ENCODE assay signal across 14 cellular contexts in the genomic region with DNA sequence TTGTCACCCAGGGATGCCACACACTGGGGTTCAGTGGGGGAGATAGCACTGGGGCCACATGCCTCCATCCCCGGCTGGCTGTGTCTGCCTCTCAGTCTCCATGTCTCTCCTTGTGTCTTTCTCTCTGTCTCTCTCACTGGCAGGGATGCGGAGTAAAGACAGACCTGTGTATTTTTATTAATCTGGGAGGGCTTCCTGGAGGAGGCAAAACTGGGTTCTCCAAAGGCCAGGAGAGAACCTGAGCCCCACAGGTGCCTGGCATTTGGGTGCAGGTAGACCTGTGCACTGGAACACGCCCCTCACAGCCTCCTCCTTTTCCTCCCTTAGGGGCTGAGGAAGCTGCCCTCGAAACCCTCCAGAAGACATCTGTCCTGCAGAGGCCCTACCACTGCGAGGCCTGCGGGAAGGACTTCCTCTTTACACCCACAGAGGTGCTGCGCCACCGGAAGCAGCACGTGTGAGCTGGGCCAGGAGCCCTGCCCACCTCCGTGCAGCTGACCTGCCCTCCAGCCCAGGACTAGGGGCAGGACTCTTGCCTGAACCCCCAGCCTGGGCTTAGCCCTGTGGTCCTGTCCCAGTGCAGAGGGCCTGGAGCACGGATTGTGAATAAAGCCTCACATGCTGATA. TPM values are rescaled to one million over a fixed set of nuclear protein-coding genes. Genes with fewer than 3 reads are reported as not detected.
DNase-seq lines count a peak whose midpoint lies in the region; ATAC-seq lines count a peak whose summit lies in the region.
"Had no signal": no experiment of that assay in that cellular context is flagged by ENCODE, and none has a peak within 500 bp of the region (broad histone marks: within the 10 kb centered on the region; RNA-seq: fewer than 3 reads in every experiment).

No MANE protein-coding gene starts in this region.

- CTCF ChIA-PET in activated CD4-positive, alpha-beta T cell treated with anti-CD3 and anti-CD28 coated beads, Interleukin-2, amount 10 ng/mL, durations not matched to agents 7 days and 5 days (lab: Charles Lee): interaction anchor here (2.0 kb wide), 1 partner anchor 9 kb away, joined by 6 read pairs; no protein-coding TSS in a partner anchor

- H3K4me1 Mint-ChIP-seq in activated CD4-positive, alpha-beta T cell treated with anti-CD3 and anti-CD28 coated beads, Interleukin-2, amount 10 ng/mL, durations not matched to agents 7 days and 5 days: peaks cover 18% of the 10 kb centered on the region
- H3K4me1 Mint-ChIP-seq in effector memory CD8-positive, alpha-beta T cell (ENCODE audit: low read depth in 2 of 2): peaks cover 28 to 29% of the 10 kb centered on the region in 2 donors
- peaks cover 38% of the 10 kb centered on the region for H3K4me1 Mint-ChIP-seq in stimulated activated effector memory CD8-positive, alpha-beta T cell treated with anti-CD3 and anti-CD28 coated beads, Interleukin-12 subunit alpha, Interleukin-12 subunit beta, amount 100 ng/mL, for 72 hours
- H3K4me1 Mint-ChIP-seq in activated T-helper 1 cell treated with anti-CD3 and anti-CD28 coated beads, Interleukin-12 subunit alpha, Interleukin-12 subunit beta, Interleukin-2, Interleukin-4 antibody, amounts not matched to agents 30 ng/mL and 10 ng/mL and 1 ng/mL, durations not matched to agents 14 hours and 24 hours and 36 hours (ENCODE audit: low read depth): peaks cover 17% of the 10 kb centered on the region

- ATAC-seq in effector memory CD8-positive, alpha-beta T cell (replicated peaks): peak; percentile 96
- peak; percentile 58 for ATAC-seq in stimulated activated effector memory CD8-positive, alpha-beta T cell treated with anti-CD3 and anti-CD28 coated beads, Interleukin-12 subunit alpha, Interleukin-12 subunit beta, amount 100 ng/mL, for 72 hours
- ATAC-seq in GM18868 (IDR thresholded peaks at IDR 0.05; ENCODE audit: unreplicated experiment): no peak

- DNase-seq in activated CD4-positive, alpha-beta T cell treated with anti-CD3 and anti-CD28 coated beads, Interleukin-2, amount 10 ng/mL, durations not matched to agents 7 days and 5 days: peak; percentile 30
- DNase-seq in activated CD4-positive, alpha-beta T cell treated with anti-CD3 and anti-CD28 coated beads, Interleukin-2, amount 50 U/mL, for 48 hours: no peak
- peak; percentile 66 for DNase-seq in NAMALWA (ENCODE audit: low spot score)
- DNase-seq in effector memory CD8-positive, alpha-beta T cell: peak; percentile 23 to 38 (median 35)
- peak in 1 of 2 donors; percentile 53 for DNase-seq in stimulated activated effector memory CD8-positive, alpha-beta T cell treated with anti-CD3 and anti-CD28 coated beads, Interleukin-12 subunit alpha, Interleukin-12 subunit beta, amount 100 ng/mL, for 72 hours (ENCODE audit: low spot score in 2 of 2)
- no peak for DNase-seq in activated T-helper 1 cell treated with anti-CD3 and anti-CD28 coated beads, Interleukin-12 subunit alpha, Interleukin-12 subunit beta, Interleukin-2, Interleukin-4 antibody, amounts not matched to agents 30 ng/mL and 10 ng/mL and 1 ng/mL, durations not matched to agents 14 hours and 24 hours and 36 hours (ENCODE audit: low spot score)
- DNase-seq in OCI-M1 (lab: John Stamatoyannopoulos, UW): no peak
- DNase-seq: KG1; NCI-H345; ovary; stimulated activated CD4-positive, alpha-beta T cell treated with anti-CD3 and anti-CD28 coated beads, Interleukin-4, amount 100 ng/mL, for 24 hours had no signal

- H3K27me3 Mint-ChIP-seq in activated CD4-positive, alpha-beta T cell treated with anti-CD3 and anti-CD28 coated beads, Interleukin-2, amount 10 ng/mL, durations not matched to agents 7 days and 5 days: no peaks in the 10 kb centered on the region
- H3K27me3 Mint-ChIP-seq in effector memory CD8-positive, alpha-beta T cell: no peaks in the 10 kb centered on the region
- H3K27me3 Mint-ChIP-seq in activated T-helper 1 cell treated with anti-CD3 and anti-CD28 coated beads, Interleukin-12 subunit alpha, Interleukin-12 subunit beta, Interleukin-2, Interleukin-4 antibody, amounts not matched to agents 30 ng/mL and 10 ng/mL and 1 ng/mL, durations not matched to agents 14 hours and 24 hours and 36 hours (ENCODE audit: insufficient read depth): no peaks in the 10 kb centered on the region

- H3K36me3 Mint-ChIP-seq in activated CD4-positive, alpha-beta T cell treated with anti-CD3 and anti-CD28 coated beads, Interleukin-2, amount 10 ng/mL, durations not matched to agents 7 days and 5 days (ENCODE audit: low read depth): peaks cover 15% of the 10 kb centered on the region
- H3K36me3 Mint-ChIP-seq in effector memory CD8-positive, alpha-beta T cell (ENCODE audit: insufficient read depth): peaks cover 11% of the 10 kb centered on the region
- H3K36me3 Mint-ChIP-seq in stimulated activated effector memory CD8-positive, alpha-beta T cell treated with anti-CD3 and anti-CD28 coated beads, Interleukin-12 subunit alpha, Interleukin-12 subunit beta, amount 100 ng/mL, for 72 hours: peaks cover 42% of the 10 kb centered on the region
- peaks cover 19% of the 10 kb centered on the region for H3K36me3 Mint-ChIP-seq in activated T-helper 1 cell treated with anti-CD3 and anti-CD28 coated beads, Interleukin-12 subunit alpha, Interleukin-12 subunit beta, Interleukin-2, Interleukin-4 antibody, amounts not matched to agents 30 ng/mL and 10 ng/mL and 1 ng/mL, durations not matched to agents 14 hours and 24 hours and 36 hours (ENCODE audit: low read depth)

- H3K27ac Mint-ChIP-seq in activated CD4-positive, alpha-beta T cell treated with anti-CD3 and anti-CD28 coated beads, Interleukin-2, amount 10 ng/mL, durations not matched to agents 7 days and 5 days: peak overlapping the region; percentile 76
- H3K27ac Mint-ChIP-seq in effector memory CD8-positive, alpha-beta T cell: peak overlapping the region; percentile 85 to 97
- peak overlapping the region; percentile 92 for H3K27ac Mint-ChIP-seq in stimulated activated effector memory CD8-positive, alpha-beta T cell treated with anti-CD3 and anti-CD28 coated beads, Interleukin-12 subunit alpha, Interleukin-12 subunit beta, amount 100 ng/mL, for 72 hours
- no peak overlapping the region for H3K27ac Mint-ChIP-seq in activated T-helper 1 cell treated with anti-CD3 and anti-CD28 coated beads, Interleukin-12 subunit alpha, Interleukin-12 subunit beta, Interleukin-2, Interleukin-4 antibody, amounts not matched to agents 30 ng/mL and 10 ng/mL and 1 ng/mL, durations not matched to agents 14 hours and 24 hours and 36 hours

- POLR2A ChIA-PET in activated CD4-positive, alpha-beta T cell treated with anti-CD3 and anti-CD28 coated beads, Interleukin-2, amount 10 ng/mL, durations not matched to agents 7 days and 5 days (lab: Charles Lee): no interaction called here

- intact Hi-C loops in activated T-helper 1 cell treated with anti-CD3 and anti-CD28 coated beads, Interleukin-12 subunit alpha, Interleukin-12 subunit beta, Interleukin-2, Interleukin-4 antibody, amounts not matched to agents 30 ng/mL and 10 ng/mL and 1 ng/mL, durations not matched to agents 14 hours and 24 hours and 36 hours (cut with micrococcal nuclease): loop anchor here (5.0 kb wide), 1 partner anchor 34 kb away; the partner anchor contains the start of gene DHX34

- no peak overlapping the region for H3K4me3 Mint-ChIP-seq in activated CD4-positive, alpha-beta T cell treated with anti-CD3 and anti-CD28 coated beads, Interleukin-2, amount 10 ng/mL, durations not matched to agents 7 days and 5 days
- H3K4me3 Mint-ChIP-seq in effector memory CD8-positive, alpha-beta T cell: peak overlapping the region; percentile 74
- H3K4me3 Mint-ChIP-seq in stimulated activated effector memory CD8-positive, alpha-beta T cell treated with anti-CD3 and anti-CD28 coated beads, Interleukin-12 subunit alpha, Interleukin-12 subunit beta, amount 100 ng/mL, for 72 hours: no peak overlapping the region
- H3K4me3 Mint-ChIP-seq in activated T-helper 1 cell treated with anti-CD3 and anti-CD28 coated beads, Interleukin-12 subunit alpha, Interleukin-12 subunit beta, Interleukin-2, Interleukin-4 antibody, amounts not matched to agents 30 ng/mL and 10 ng/mL and 1 ng/mL, durations not matched to agents 14 hours and 24 hours and 36 hours: no peak overlapping the region

- H3K9me3 Mint-ChIP-seq in activated CD4-positive, alpha-beta T cell treated with anti-CD3 and anti-CD28 coated beads, Interleukin-2, amount 10 ng/mL, durations not matched to agents 7 days and 5 days: no peaks in the 10 kb centered on the region
- H3K9me3 Mint-ChIP-seq in effector memory CD8-positive, alpha-beta T cell: no peaks in the 10 kb centered on the region
- no peaks in the 10 kb centered on the region for H3K9me3 Mint-ChIP-seq in stimulated activated effector memory CD8-positive, alpha-beta T cell treated with anti-CD3 and anti-CD28 coated beads, Interleukin-12 subunit alpha, Interleukin-12 subunit beta, amount 100 ng/mL, for 72 hours
- no peaks in the 10 kb centered on the region for H3K9me3 Mint-ChIP-seq in activated T-helper 1 cell treated with anti-CD3 and anti-CD28 coated beads, Interleukin-12 subunit alpha, Interleukin-12 subunit beta, Interleukin-2, Interleukin-4 antibody, amounts not matched to agents 30 ng/mL and 10 ng/mL and 1 ng/mL, durations not matched to agents 14 hours and 24 hours and 36 hours

RNA-seq across cellular contexts. Expression of gene DHX34, which starts 32.7 kb away (rescaled TPM):
- total RNA-seq in activated CD4-positive, alpha-beta T cell treated with anti-CD3 and anti-CD28 coated beads, Interleukin-2, amount 10 ng/mL, durations not matched to agents 7 days and 5 days: 10 to 100 TPM; 13.0 TPM
- 31.1 and 33.9 TPM in 2 replicates for total RNA-seq in activated T-helper 1 cell treated with anti-CD3 and anti-CD28 coated beads, Interleukin-12 subunit alpha, Interleukin-12 subunit beta, Interleukin-2, Interleukin-4 antibody, amounts not matched to agents 30 ng/mL and 10 ng/mL and 1 ng/mL, durations not matched to agents 14 hours and 24 hours and 36 hours

RNA-seq across cellular contexts. Expression of gene MEIS3, which starts 37.6 kb away (rescaled TPM):
- total RNA-seq in activated CD4-positive, alpha-beta T cell treated with anti-CD3 and anti-CD28 coated beads, Interleukin-2, amount 10 ng/mL, durations not matched to agents 7 days and 5 days: not detected
- total RNA-seq in activated T-helper 1 cell treated with anti-CD3 and anti-CD28 coated beads, Interleukin-12 subunit alpha, Interleukin-12 subunit beta, Interleukin-2, Interleukin-4 antibody, amounts not matched to agents 30 ng/mL and 10 ng/mL and 1 ng/mL, durations not matched to agents 14 hours and 24 hours and 36 hours: not detected in 2 replicates
- total RNA-seq: activated CD8-positive, alpha-beta memory T cell treated with anti-CD3 and anti-CD28 coated beads for 36 hours had no signal

RNA-seq across cellular contexts. Expression of gene C5AR2, which starts 49.8 kb away (rescaled TPM):
- total RNA-seq in activated CD4-positive, alpha-beta T cell treated with anti-CD3 and anti-CD28 coated beads, Interleukin-2, amount 10 ng/mL, durations not matched to agents 7 days and 5 days: under 1 TPM; 0.25 to 0.37 TPM
- not detected in 2 replicates for total RNA-seq in activated T-helper 1 cell treated with anti-CD3 and anti-CD28 coated beads, Interleukin-12 subunit alpha, Interleukin-12 subunit beta, Interleukin-2, Interleukin-4 antibody, amounts not matched to agents 30 ng/mL and 10 ng/mL and 1 ng/mL, durations not matched to agents 14 hours and 24 hours and 36 hours
- total RNA-seq: activated CD8-positive, alpha-beta memory T cell treated with anti-CD3 and anti-CD28 coated beads for 36 hours; SK-MEL-5 had no signal

Comparison
In these comparisons a context has a peak if more than half of its experiments do, and no peak if none do; other contexts are left out.
1. DNase-seq: peak in activated CD4-positive, alpha-beta T cell treated with anti-CD3 and anti-CD28 coated beads, Interleukin-2, amount 10 ng/mL, durations not matched to agents 7 days and 5 days (single experiment), NAMALWA (single experiment) and effector memory CD8-positive, alpha-beta T cell (3 of 3); none in activated CD4-positive, alpha-beta T cell treated with anti-CD3 and anti-CD28 coated beads, Interleukin-2, amount 50 U/mL, for 48 hours (0 of 2), activated T-helper 1 cell treated with anti-CD3 and anti-CD28 coated beads, Interleukin-12 subunit alpha, Interleukin-12 subunit beta, Interleukin-2, Interleukin-4 antibody, amounts not matched to agents 30 ng/mL and 10 ng/mL and 1 ng/mL, durations not matched to agents 14 hours and 24 hours and 36 hours (single experiment) and OCI-M1 (single experiment).
2. H3K4me3 Mint-ChIP-seq: peak in effector memory CD8-positive, alpha-beta T cell (2 of 2); none in activated CD4-positive, alpha-beta T cell treated with anti-CD3 and anti-CD28 coated beads, Interleukin-2, amount 10 ng/mL, durations not matched to agents 7 days and 5 days (single experiment), stimulated activated effector memory CD8-positive, alpha-beta T cell treated with anti-CD3 and anti-CD28 coated beads, Interleukin-12 subunit alpha, Interleukin-12 subunit beta, amount 100 ng/mL, for 72 hours (single experiment) and activated T-helper 1 cell treated with anti-CD3 and anti-CD28 coated beads, Interleukin-12 subunit alpha, Interleukin-12 subunit beta, Interleukin-2, Interleukin-4 antibody, amounts not matched to agents 30 ng/mL and 10 ng/mL and 1 ng/mL, durations not matched to agents 14 hours and 24 hours and 36 hours (single experiment).